18 cellular contexts compared by ENCODE assay signal in the genomic region with DNA sequence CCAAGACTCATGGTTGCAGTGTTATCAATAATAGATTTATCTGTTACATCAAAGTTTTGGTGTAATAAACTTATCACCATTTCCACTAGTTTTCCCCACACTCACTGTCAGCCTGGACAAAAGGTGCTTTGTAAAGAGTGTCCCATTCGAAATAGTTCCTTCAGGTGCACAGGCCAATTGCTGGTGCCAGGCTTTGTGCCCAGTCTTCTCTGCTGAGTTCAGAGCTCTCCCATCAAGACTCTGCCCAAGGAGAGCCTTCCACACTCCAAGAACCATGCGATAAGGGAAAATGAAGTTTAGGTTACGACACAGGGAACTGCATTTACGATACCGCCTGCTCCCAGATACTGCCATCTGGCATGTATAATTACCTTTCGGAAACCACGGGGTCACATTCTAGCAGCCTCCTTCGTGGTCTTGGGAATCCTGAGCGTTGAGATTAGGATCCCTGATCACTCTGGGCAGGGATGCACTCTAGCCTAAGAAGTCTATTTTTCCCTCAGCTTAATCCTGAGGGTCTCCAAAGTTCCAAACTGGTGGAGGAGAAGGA.
DNase-seq lines count a peak whose midpoint lies in the region; ATAC-seq, FAIRE-seq and TF ChIP-seq lines count a peak whose summit lies in the region.
"Had no signal": no experiment of that assay in that cellular context is flagged by ENCODE, and none has a peak within 500 bp of the region (broad histone marks: within the 10 kb centered on the region; RNA-seq: fewer than 3 reads in every experiment).

No MANE protein-coding gene starts in this region.

- 32 to 73% (median 47%) methylated on average over 9 of the region's 9 CpGs for WGBS in stomach, 5 donors

- no peak overlapping the region for H3K4me3 ChIP-seq in HEK293 (ENCODE audit: low read depth, low read length)
- no peak overlapping the region for H3K4me3 ChIP-seq in kidney (ENCODE audit: low read length in 2 of 2)
- H3K4me3 ChIP-seq in stomach = no peak overlapping the region
- no peak overlapping the region for H3K4me3 ChIP-seq in breast epithelium

- TF ChIP-seq POLR2A in stomach (IDR thresholded peaks at IDR 0.05) = no peak
- TF ChIP-seq POLR2A in breast epithelium (IDR thresholded peaks at IDR 0.05) = no peak

- H3K4me1 ChIP-seq in HEK293 (ENCODE audit: control insufficient read depth, insufficient read depth, low read length) = peaks cover 24% of the 10 kb centered on the region
- H3K4me1 ChIP-seq in kidney (ENCODE audit: control insufficient read depth in 1 of 2, insufficient read depth in 1 of 2, low read depth in 1 of 2, low read length in 2 of 2) = peaks cover 7 to 9% of the 10 kb centered on the region in 2 donors
- H3K4me1 ChIP-seq in stomach = peaks cover 25 to 96% (median 60%) of the 10 kb centered on the region in 4 donors
- no peaks in the 10 kb centered on the region for H3K4me1 ChIP-seq in breast epithelium

- FAIRE-seq in kidney (lab: Jason Lieb, UNC) = no peak
- FAIRE-seq: D721Med, HepG2 had no signal

- ATAC-seq in HG03520 (IDR thresholded peaks at IDR 0.05; ENCODE audit: unreplicated experiment) = no peak
- ATAC-seq: HepG2, Panc1, SK-N-SH treated with all-trans-retinoic acid at 6 μM for 48 hours had no signal

- DNase-seq in NCI-H82 (lab: John Stamatoyannopoulos, UW) (peak; percentile 84), kidney (no peak), stomach (peak; percentile 82), breast epithelium (ENCODE audit: low spot score in 2 of 2) (no peak), chondrocyte (ENCODE audit: low spot score) (no peak)
- DNase-seq: CD4-positive, CD25-positive, alpha-beta regulatory T cell; GF-D8; NCI-H1105; NCI-H187; NCI-H526 treated with DMSO at 0.1 percent for 48 hours; Right ventricle myocardium superior had no signal

- no peaks in the 10 kb centered on the region for H3K9me3 Mint-ChIP-seq in chondrocyte (ENCODE audit: low read depth)

- H3K36me3 ChIP-seq in HEK293 (ENCODE audit: control insufficient read depth in 2 of 2, insufficient read depth in 1 of 2, low read length in 2 of 2) (no peaks in the 10 kb centered on the region), kidney (ENCODE audit: control insufficient read depth in 1 of 2, insufficient read depth in 2 of 2, low read length in 2 of 2) (no peaks in the 10 kb centered on the region), stomach (no peaks in the 10 kb centered on the region), breast epithelium (no peaks in the 10 kb centered on the region)

- peak overlapping the region in 1 of 2 donors; percentile 6 for H3K9ac ChIP-seq in kidney (ENCODE audit: low read length in 2 of 2)
- H3K9ac ChIP-seq: KMS-11 had no signal

- TF ChIP-seq CTCF in HEK293 (tag by site-specific recombination; IDR thresholded peaks at IDR 0.05) (no peak), kidney (IDR thresholded peaks at IDR 0.05; ENCODE audit: borderline replicate concordance, extremely low read depth, insufficient read depth) (no peak), stomach (IDR thresholded peaks at IDR 0.05) (no peak), breast epithelium (IDR thresholded peaks at IDR 0.05) (no peak), chondrocyte (IDR thresholded peaks at IDR 0.05) (no peak)

- H3K27ac Mint-ChIP-seq in chondrocyte (ENCODE audit: unreplicated experiment) = no peak overlapping the region
- H3K27ac Mint-ChIP-seq: CD4-positive, CD25-positive, alpha-beta regulatory T cell had no signal

- no peaks in the 10 kb centered on the region for H3K9me3 ChIP-seq in HEK293 (ENCODE audit: control insufficient read depth, insufficient read depth, low read depth, low read length)
- H3K9me3 ChIP-seq in kidney (ENCODE audit: control insufficient read depth in 1 of 2, low read length in 2 of 2) = no peaks in the 10 kb centered on the region
- H3K9me3 ChIP-seq in stomach = no peaks in the 10 kb centered on the region
- H3K9me3 ChIP-seq in breast epithelium = no peaks in the 10 kb centered on the region

- no peak for TF ChIP-seq EP300 in stomach (IDR thresholded peaks at IDR 0.05)

- no peaks in the 10 kb centered on the region for H3K27me3 Mint-ChIP-seq in chondrocyte (ENCODE audit: low read depth)
- H3K27me3 Mint-ChIP-seq: CD4-positive, CD25-positive, alpha-beta regulatory T cell had no signal

- H3K27me3 ChIP-seq in stomach (no peaks in the 10 kb centered on the region), breast epithelium (no peaks in the 10 kb centered on the region)

- POLR2A ChIA-PET in HEK293 (lab: Yijun Ruan, JAX) = no interaction called here

- H3K36me3 Mint-ChIP-seq in chondrocyte (ENCODE audit: low read depth) = no peaks in the 10 kb centered on the region
- H3K36me3 Mint-ChIP-seq: CD4-positive, CD25-positive, alpha-beta regulatory T cell had no signal

- H3K4me3 Mint-ChIP-seq in chondrocyte (ENCODE audit: unreplicated experiment) = no peak overlapping the region
- H3K4me3 Mint-ChIP-seq: CD4-positive, CD25-positive, alpha-beta regulatory T cell had no signal

- no peak overlapping the region for H3K27ac ChIP-seq in HEK293 (ENCODE audit: extremely low read depth, low read depth, low read length)
- peak overlapping the region; percentile 3 to 41 for H3K27ac ChIP-seq in kidney (ENCODE audit: low read depth in 2 of 2, low read length in 2 of 2)
- H3K27ac ChIP-seq in stomach = peak overlapping the region; percentile 66 to 89 (median 77)
- no peak overlapping the region for H3K27ac ChIP-seq in breast epithelium
- H3K27ac ChIP-seq: KMS-11 had no signal

- intact Hi-C loops in kidney (cut with DNase I) (no loop called here), stomach (cut with DNase I; ENCODE audit: low total_unique reads) (no loop called here), breast epithelium (cut with DNase I; ENCODE audit: low total_unique reads) (no loop called here)

- CTCF ChIA-PET in HEK293 (lab: Yijun Ruan, JAX) = interaction anchor here (0.7 kb wide), 1 partner anchor 15 kb away, joined by 3 read pairs; no protein-coding TSS in a partner anchor

- peaks cover 12% of the 10 kb centered on the region for H3K4me1 Mint-ChIP-seq in chondrocyte (ENCODE audit: low read depth)
- H3K4me1 Mint-ChIP-seq: CD4-positive, CD25-positive, alpha-beta regulatory T cell had no signal

TF ChIP-seq in HEK293, 187 proteins besides CTCF, POLR2A, EP300 and RAD21:
- TF ChIP-seq ZBTB17 (tag by site-specific recombination; IDR thresholded peaks at IDR 0.05) (peak; percentile 84), ZNF37A (tag by site-specific recombination; IDR thresholded peaks at IDR 0.05) (no peak), IKZF3 (tag by site-specific recombination; IDR thresholded peaks at IDR 0.05) (peak; percentile 47; the same call in 1 of the 2 replicates)

Comparison
In these comparisons a context has a peak if more than half of its experiments do, and no peak if none do; other contexts are left out.
1. H3K27ac ChIP-seq: peak in kidney (2 of 2) and stomach (5 of 5); none in HEK293 (single experiment) and breast epithelium (0 of 2).
2. DNase-seq: peak in NCI-H82 (single experiment) and stomach (single experiment); none in kidney (single experiment), breast epithelium (0 of 2) and chondrocyte (single experiment).